In the genomic region with DNA sequence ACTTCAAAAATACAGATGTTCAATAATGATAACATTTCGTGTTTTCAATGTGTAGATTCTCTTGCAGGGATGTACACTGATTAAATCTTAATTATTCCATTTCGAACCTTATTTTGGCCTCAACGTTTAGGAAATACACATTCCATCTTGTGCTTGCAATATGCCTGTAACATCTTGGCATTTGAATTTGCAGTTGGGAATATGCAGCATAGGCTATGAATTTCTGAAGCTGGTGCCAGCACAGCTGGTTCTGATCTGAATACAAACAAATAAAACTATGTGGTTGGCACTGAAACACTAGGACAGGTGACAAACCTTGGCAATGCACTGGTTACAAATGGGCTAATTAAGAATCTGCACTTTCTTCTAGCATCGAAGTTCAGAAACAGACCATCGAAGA, we compare ENCODE assay signal across 23 cellular contexts.
"Had no signal": no experiment of that assay in that cellular context is flagged by ENCODE, and none has a peak within 500 bp of the region (broad histone marks: within the 10 kb centered on the region; RNA-seq: fewer than 3 reads in every experiment).

No MANE protein-coding gene starts in this region.

- H3K27ac ChIP-seq: epithelial cell of prostate, esophagus squamous epithelium, heart left ventricle, right atrium auricular region, sigmoid colon, skin epidermis, stomach, transverse colon had no signal

- H3K36me3 ChIP-seq: right atrium auricular region, sigmoid colon, stomach, transverse colon had no signal

- FAIRE-seq: endometrium, frontal cortex, islet of Langerhans had no signal

- ATAC-seq: heart left ventricle; left lobe of liver; naive thymus-derived CD4-positive, alpha-beta T cell had no signal

- DNase-seq: cortex of kidney; effector memory CD4-positive, alpha-beta T cell; esophagus squamous epithelium; heart left ventricle; hippocampal formation; mammary epithelial cell; naive thymus-derived CD4-positive, alpha-beta T cell; sigmoid colon; stimulated activated CD4-positive, alpha-beta T cell treated with anti-CD3 and anti-CD28 coated beads, Interleukin-2, amount 100 ng/mL, for 24 hours; stimulated activated CD4-positive, alpha-beta T cell treated with anti-CD3 and anti-CD28 coated beads, Interleukin-4, amount 100 ng/mL, for 4 hours; stimulated activated naive CD4-positive, alpha-beta T cell; stomach; substantia nigra; transverse colon had no signal

- H3K9me3 ChIP-seq: esophagus squamous epithelium, heart left ventricle, neutrophil, right atrium auricular region, sigmoid colon, stomach, thoracic aorta, transverse colon had no signal

- H3K27me3 ChIP-seq: esophagus squamous epithelium, heart left ventricle, neutrophil, right atrium auricular region, sigmoid colon, stomach, transverse colon had no signal

- H3K4me1 ChIP-seq: esophagus squamous epithelium, right atrium auricular region, sigmoid colon, transverse colon had no signal

- H3K4me3 ChIP-seq: esophagus squamous epithelium, heart left ventricle, right atrium auricular region, sigmoid colon, skin epidermis, stomach, thoracic aorta, transverse colon had no signal
